ENCODE assay signal across 31 cellular contexts in genomic region chr17:77803726-77804125, GRCh38.
A peak's percentile ranks its signal among the peaks of the same experiment; 100 is the strongest.
DNase-seq lines count a peak whose midpoint lies in the region; ATAC-seq and TF ChIP-seq lines count a peak whose summit lies in the region.
"Had no signal": no experiment of that assay in that cellular context is flagged by ENCODE, and none has a peak within 500 bp of the region (broad histone marks: within the 10 kb centered on the region; RNA-seq: fewer than 3 reads in every experiment).

No MANE protein-coding gene starts in this region.

- H3K36me3 ChIP-seq in gastroesophageal sphincter = no peaks in the 10 kb centered on the region
- peaks cover 0 to 2% of the 10 kb centered on the region in 2 donors for H3K36me3 ChIP-seq in neuronal stem cell (replicated peaks in 1 of 2; ENCODE audit: control insufficient read depth in 2 of 2, insufficient read depth in 2 of 2, low read length in 2 of 2)
- no peaks in the 10 kb centered on the region for H3K36me3 ChIP-seq in endodermal cell (ENCODE audit: control insufficient read depth, insufficient read depth, low read length)
- H3K36me3 ChIP-seq in HAP-1 (replicated peaks) = no peaks in the 10 kb centered on the region
- H3K36me3 ChIP-seq: cardiac muscle cell, esophagus squamous epithelium, heart right ventricle, upper lobe of right lung had no signal

- H2BK12ac ChIP-seq in neuronal stem cell (ENCODE audit: low read length) = peak overlapping the region; percentile 92

- H3K36me3 Mint-ChIP-seq in CD14-positive monocyte = no peaks in the 10 kb centered on the region
- H3K36me3 Mint-ChIP-seq in activated T-helper 17 cell treated with anti-CD3 and anti-CD28 coated beads, Interleukin-2, amount 50 U/mL, for 72 hours (ENCODE audit: low read depth) = no peaks in the 10 kb centered on the region
- no peaks in the 10 kb centered on the region for H3K36me3 Mint-ChIP-seq in endodermal cell (ENCODE audit: low read depth)
- H3K36me3 Mint-ChIP-seq: activated naive CD4-positive, alpha-beta T cell treated with anti-CD3 and anti-CD28 coated beads, Interleukin-2, amount 50 U/mL, for 72 hours; naive B cell; stimulated activated effector memory CD8-positive, alpha-beta T cell treated with anti-CD3 and anti-CD28 coated beads, Interleukin-12 subunit alpha, Interleukin-12 subunit beta, amount 100 ng/mL, for 72 hours had no signal

- intact Hi-C loops in CD14-positive monocyte (cut with micrococcal nuclease) = no loop called here

- TF ChIP-seq POLR2A in gastroesophageal sphincter (IDR thresholded peaks at IDR 0.05) = no peak

- peak overlapping the region in 1 of 2 donors; percentile 19 for H3K4me3 Mint-ChIP-seq in CD14-positive monocyte
- H3K4me3 Mint-ChIP-seq in activated T-helper 17 cell treated with anti-CD3 and anti-CD28 coated beads, Interleukin-2, amount 50 U/mL, for 72 hours = no peak overlapping the region
- no peak overlapping the region for H3K4me3 Mint-ChIP-seq in endodermal cell
- H3K4me3 Mint-ChIP-seq: activated CD4-positive, alpha-beta T cell treated with anti-CD3 and anti-CD28 coated beads for 36 hours; activated CD8-positive, alpha-beta T cell treated with anti-CD3 and anti-CD28 coated beads, Interleukin-2, amount 10 ng/mL, durations not matched to agents 7 days and 5 days; CD4-positive, alpha-beta T cell; stimulated activated effector memory CD8-positive, alpha-beta T cell treated with anti-CD3 and anti-CD28 coated beads, Interleukin-12 subunit alpha, Interleukin-12 subunit beta, amount 100 ng/mL, for 72 hours; T-helper 2 cell treated with Interferon-gamma antibody and Interleukin-4, amounts not matched to agents 5 μg/mL and 100 μg/mL, for 36 hours had no signal

- no peak for ATAC-seq in activated T-helper 17 cell treated with anti-CD3 and anti-CD28 coated beads, Interleukin-2, amount 50 U/mL, for 72 hours (replicated peaks)
- ATAC-seq in gastroesophageal sphincter = no peak
- ATAC-seq: A549; activated CD4-positive, alpha-beta T cell treated with anti-CD3 and anti-CD28 coated beads for 36 hours; activated CD8-positive, alpha-beta T cell treated with anti-CD3 and anti-CD28 coated beads, Interleukin-2, amount 10 ng/mL, durations not matched to agents 7 days and 5 days; activated naive CD4-positive, alpha-beta T cell treated with anti-CD3 and anti-CD28 coated beads, Interleukin-2, amount 50 U/mL, for 72 hours; foreskin keratinocyte; stimulated activated effector memory CD8-positive, alpha-beta T cell treated with anti-CD3 and anti-CD28 coated beads, Interleukin-12 subunit alpha, Interleukin-12 subunit beta, amount 100 ng/mL, for 72 hours; upper lobe of right lung had no signal

- no peak overlapping the region for H2AK5ac ChIP-seq in neuronal stem cell (ENCODE audit: low read depth, low read length)

- in situ Hi-C loops in HAP-1 (cut with MboI; ENCODE audit: low sequenced_read_pairs) = no loop called here

- no peak overlapping the region for H3K4me2 ChIP-seq in neuronal stem cell (ENCODE audit: insufficient read depth, low read length, poor library complexity, severe bottlenecking)
- H3K4me2 ChIP-seq: A549 had no signal

- H3K27ac ChIP-seq in gastroesophageal sphincter (peak overlapping the region in 3 of 4 donors; percentile 67 to 75 (median 70)), neuronal stem cell (replicated peaks; ENCODE audit: low read length) (no peak overlapping the region), endodermal cell (ENCODE audit: low read depth, low read length) (no peak overlapping the region)
- H3K27ac ChIP-seq: A549, cardiac muscle cell, foreskin keratinocyte, heart right ventricle, upper lobe of right lung had no signal

- peak overlapping the region; percentile 87 for H3K4ac ChIP-seq in neuronal stem cell (ENCODE audit: low read length)

- peaks cover 2% of the 10 kb centered on the region for H3K79me1 ChIP-seq in neuronal stem cell (ENCODE audit: low read depth, low read length)

- H3K23ac ChIP-seq in neuronal stem cell (ENCODE audit: low read depth, low read length, poor library complexity) = peak overlapping the region; percentile 83

- H3K9ac ChIP-seq in neuronal stem cell (ENCODE audit: low read depth, low read length, poor library complexity) (peak overlapping the region; percentile 45), endodermal cell (ENCODE audit: extremely low read depth, low read length, poor library complexity, severe bottlenecking) (no peak overlapping the region)

- peak overlapping the region; percentile 29 for H2BK15ac ChIP-seq in neuronal stem cell (ENCODE audit: low read length)

- peak; percentile 8 for DNase-seq in CD14-positive monocyte (ENCODE audit: low spot score)
- DNase-seq in neuronal stem cell (ENCODE audit: low spot score) = no peak
- DNase-seq in cortex of kidney (lab: John Stamatoyannopoulos, UW) = no peak
- DNase-seq in endodermal cell = no peak
- DNase-seq in NCI-H524 treated with DMSO at 0.1 percent for 48 hours (lab: John Stamatoyannopoulos, UW) = no peak
- DNase-seq in HAP-1 (ENCODE audit: low spot score in 2 of 2) = no peak
- DNase-seq: activated CD4-positive, alpha-beta T cell treated with anti-CD3 and anti-CD28 coated beads for 36 hours; activated CD8-positive, alpha-beta T cell treated with anti-CD3 and anti-CD28 coated beads, Interleukin-2, amount 10 ng/mL, durations not matched to agents 7 days and 5 days; AML-193; CD4-positive, alpha-beta T cell; dermis blood vessel endothelial cell; DND-41; esophagus squamous epithelium; foreskin keratinocyte; GF-D8; GOT3; heart right ventricle; kidney glomerular epithelial cell; naive B cell; NCI-H1092 treated with DMSO at 0.1 percent for 48 hours; NCI-H2029 treated with DMSO at 0.1 percent for 48 hours; NCI-H526 treated with DMSO at 0.1 percent for 48 hours; SHP77; upper lobe of right lung had no signal

- H4K91ac ChIP-seq in neuronal stem cell (ENCODE audit: low read depth, low read length, poor library complexity) = peak overlapping the region; percentile 96

- 84 to 85% methylated on average over 5 to 10 of the region's 10 CpGs for WGBS in gastroesophageal sphincter (ENCODE audit: low coverage in 1 of 2), 2 donors
- WGBS in neuronal stem cell (ENCODE audit: extremely low coverage in 2 of 2, insufficient read length in 2 of 2, insufficient replicate concordance in 1 of 2), 2 donors = no CpG with 5 or more reads among the region's 10 CpGs
- 97 to 98% methylated on average over 8 to 10 of the region's 10 CpGs for WGBS in endodermal cell (ENCODE audit: insufficient coverage in 1 of 2, insufficient read length in 1 of 2), 2 experiments

- H3K4me1 ChIP-seq in gastroesophageal sphincter = peaks cover 0 to 44% (median 14%) of the 10 kb centered on the region in 3 donors
- H3K4me1 ChIP-seq in neuronal stem cell (ENCODE audit: control insufficient read depth in 2 of 2, insufficient read depth in 1 of 2, low read depth in 1 of 2, low read length in 2 of 2) = peaks cover 13 to 24% of the 10 kb centered on the region in 2 donors
- no peaks in the 10 kb centered on the region for H3K4me1 ChIP-seq in endodermal cell (ENCODE audit: control insufficient read depth, insufficient read depth, low read length)
- peaks cover 5% of the 10 kb centered on the region; the same call in 1 of the 2 replicates for H3K4me1 ChIP-seq in HAP-1
- H3K4me1 ChIP-seq: A549, foreskin keratinocyte, upper lobe of right lung had no signal

- H2BK5ac ChIP-seq in neuronal stem cell (ENCODE audit: low read length) = no peak overlapping the region

- peaks cover 28 to 40% (median 30%) of the 10 kb centered on the region in 3 donors for H3K27me3 Mint-ChIP-seq in CD14-positive monocyte (ENCODE audit: low read depth in 3 of 3)
- peaks cover 7% of the 10 kb centered on the region for H3K27me3 Mint-ChIP-seq in activated T-helper 17 cell treated with anti-CD3 and anti-CD28 coated beads, Interleukin-2, amount 50 U/mL, for 72 hours
- H3K27me3 Mint-ChIP-seq in endodermal cell (ENCODE audit: insufficient read depth) = peaks cover 78% of the 10 kb centered on the region

- H3K4me3 ChIP-seq in gastroesophageal sphincter = no peak overlapping the region
- H3K4me3 ChIP-seq in neuronal stem cell (ENCODE audit: low read length in 2 of 2) = peak overlapping the region in 1 of 2 donors; percentile 69
- H3K4me3 ChIP-seq in endodermal cell (ENCODE audit: low read length) = no peak overlapping the region
- H3K4me3 ChIP-seq in HAP-1 = no peak overlapping the region
- H3K4me3 ChIP-seq: A549, cardiac muscle cell, heart right ventricle, upper lobe of right lung had no signal

- no peaks in the 10 kb centered on the region for H3K4me1 Mint-ChIP-seq in CD14-positive monocyte
- peaks cover 5% of the 10 kb centered on the region for H3K4me1 Mint-ChIP-seq in activated T-helper 17 cell treated with anti-CD3 and anti-CD28 coated beads, Interleukin-2, amount 50 U/mL, for 72 hours
- peaks cover 22% of the 10 kb centered on the region for H3K4me1 Mint-ChIP-seq in endodermal cell

- no peaks in the 10 kb centered on the region for H3K27me3 ChIP-seq in gastroesophageal sphincter
- H3K27me3 ChIP-seq in neuronal stem cell (ENCODE audit: control insufficient read depth in 3 of 3, insufficient read depth in 3 of 3, low read depth in 1 of 3, low read length in 3 of 3) = peaks cover 0 to 5% (median 4%) of the 10 kb centered on the region in 3 experiments
- H3K27me3 ChIP-seq in endodermal cell (ENCODE audit: control insufficient read depth, insufficient read depth, low read length, poor library complexity, severe bottlenecking) = no peaks in the 10 kb centered on the region
- H3K27me3 ChIP-seq in HAP-1 (ENCODE audit: low read depth) = peaks cover 3% of the 10 kb centered on the region; the same call in 1 of the 2 replicates
- H3K27me3 ChIP-seq: cardiac muscle cell had no signal

- H3K9me3 ChIP-seq in gastroesophageal sphincter (no peaks in the 10 kb centered on the region), neuronal stem cell (replicated peaks in 1 of 2; ENCODE audit: control insufficient read depth in 2 of 2, insufficient read depth in 1 of 2, low read depth in 1 of 2, low read length in 2 of 2) (peaks cover 0 to 4% of the 10 kb centered on the region in 2 donors), endodermal cell (ENCODE audit: control insufficient read depth, low read length) (no peaks in the 10 kb centered on the region), HAP-1 (no peaks in the 10 kb centered on the region)
- H3K9me3 ChIP-seq: A549, esophagus squamous epithelium, heart right ventricle, upper lobe of right lung had no signal

- peak overlapping the region; percentile 70 for H4K8ac ChIP-seq in neuronal stem cell (ENCODE audit: low read depth, low read length)

- H3K14ac ChIP-seq in neuronal stem cell (ENCODE audit: low read length) = peak overlapping the region; percentile 92

- H3K27ac Mint-ChIP-seq in CD14-positive monocyte = no peak overlapping the region
- peak overlapping the region; percentile 15 for H3K27ac Mint-ChIP-seq in activated T-helper 17 cell treated with anti-CD3 and anti-CD28 coated beads, Interleukin-2, amount 50 U/mL, for 72 hours
- H3K27ac Mint-ChIP-seq in endodermal cell = no peak overlapping the region
- H3K27ac Mint-ChIP-seq: activated CD4-positive, alpha-beta T cell treated with anti-CD3 and anti-CD28 coated beads for 36 hours; activated CD8-positive, alpha-beta T cell treated with anti-CD3 and anti-CD28 coated beads, Interleukin-2, amount 10 ng/mL, durations not matched to agents 7 days and 5 days; activated naive CD4-positive, alpha-beta T cell treated with anti-CD3 and anti-CD28 coated beads, Interleukin-2, amount 50 U/mL, for 72 hours; CD4-positive, alpha-beta T cell; stimulated activated effector memory CD8-positive, alpha-beta T cell treated with anti-CD3 and anti-CD28 coated beads, Interleukin-12 subunit alpha, Interleukin-12 subunit beta, amount 100 ng/mL, for 72 hours; T-helper 2 cell treated with Interferon-gamma antibody and Interleukin-4, amounts not matched to agents 5 μg/mL and 100 μg/mL, for 36 hours had no signal

- no peak overlapping the region for H2BK120ac ChIP-seq in neuronal stem cell (ENCODE audit: low read depth, low read length)

- no peak overlapping the region for H2AFZ ChIP-seq in neuronal stem cell (ENCODE audit: low read length)

- TF ChIP-seq CTCF in CD14-positive monocyte (IDR thresholded peaks at IDR 0.05) (no peak), gastroesophageal sphincter (IDR thresholded peaks at IDR 0.05) (no peak), endodermal cell (conservative IDR thresholded peaks at IDR 0.05) (no peak)

- H3K9me3 Mint-ChIP-seq in CD14-positive monocyte = peaks cover 0 to 2% (median 0%) of the 10 kb centered on the region in 7 donors
- H3K9me3 Mint-ChIP-seq in activated T-helper 17 cell treated with anti-CD3 and anti-CD28 coated beads, Interleukin-2, amount 50 U/mL, for 72 hours = no peaks in the 10 kb centered on the region
- H3K9me3 Mint-ChIP-seq in endodermal cell = no peaks in the 10 kb centered on the region
- H3K9me3 Mint-ChIP-seq: activated naive CD4-positive, alpha-beta T cell treated with anti-CD3 and anti-CD28 coated beads, Interleukin-2, amount 50 U/mL, for 72 hours; CD4-positive, alpha-beta T cell; naive B cell; stimulated activated effector memory CD8-positive, alpha-beta T cell treated with anti-CD3 and anti-CD28 coated beads, Interleukin-12 subunit alpha, Interleukin-12 subunit beta, amount 100 ng/mL, for 72 hours; T-helper 2 cell treated with Interferon-gamma antibody and Interleukin-4, amounts not matched to agents 5 μg/mL and 100 μg/mL, for 36 hours had no signal

- peak overlapping the region; percentile 87 for H3K18ac ChIP-seq in neuronal stem cell (ENCODE audit: low read length)

- TF ChIP-seq EP300 in gastroesophageal sphincter (IDR thresholded peaks at IDR 0.05) = no peak

Comparison
In these comparisons a context has a peak if more than half of its experiments do, and no peak if none do; other contexts are left out.
1. H3K27ac ChIP-seq: peak in gastroesophageal sphincter (3 of 4); none in neuronal stem cell (single experiment) and endodermal cell (single experiment).